ENCODE assay signal across 24 cellular contexts in genomic region chr7:1104514-1105179, GRCh38. TPM values are rescaled to one million over a fixed set of nuclear protein-coding genes. Genes with fewer than 3 reads are reported as not detected.
DNase-seq lines count a peak whose midpoint lies in the region; ATAC-seq and TF ChIP-seq lines count a peak whose summit lies in the region.
"Had no signal": no experiment of that assay in that cellular context is flagged by ENCODE, and none has a peak within 500 bp of the region (broad histone marks: within the 10 kb centered on the region; RNA-seq: fewer than 3 reads in every experiment).

No MANE protein-coding gene starts in this region.

- H4K20me1 ChIP-seq in neural progenitor cell (ENCODE audit: low read depth), result peaks cover 36% of the 10 kb centered on the region

- no peak overlapping the region for H3K4me3 ChIP-seq in right atrium auricular region
- no peak overlapping the region for H3K4me3 ChIP-seq in neural progenitor cell
- H3K4me3 ChIP-seq: A549, hepatocyte had no signal

- no peak overlapping the region for H3K4me2 ChIP-seq in neural progenitor cell
- H3K4me2 ChIP-seq: A549, hepatocyte had no signal

- DNase-seq in left ventricle myocardium superior, result peak; percentile 27
- no peak for DNase-seq in right atrium auricular region (ENCODE audit: low spot score)
- no peak for DNase-seq in neural progenitor cell (ENCODE audit: low spot score)
- DNase-seq in NCI-H1694 (lab: John Stamatoyannopoulos, UW), result no peak
- DNase-seq in nucleus accumbens (lab: John Stamatoyannopoulos, UW), result no peak
- no peak for DNase-seq in sciatic nerve (ENCODE audit: low spot score)
- DNase-seq: activated CD4-positive, CD25-positive, alpha-beta regulatory T cell treated with anti-CD3 and anti-CD28 coated beads, Interleukin-2, amount 50 U/mL, for 72 hours; activated naive CD4-positive, alpha-beta T cell treated with Interleukin-2 at 50 U/mL for 16 hours; activated T-cell treated with anti-CD3 and anti-CD28 coated beads, Interleukin-2, amount 50 U/mL, for 1 hour; amygdala; erythroblast; foreskin keratinocyte; immature natural killer cell; NCI-H2171 treated with DMSO at 0.1 percent for 48 hours; NCI-H69; stimulated activated CD4-positive, alpha-beta T cell treated with anti-CD3 and anti-CD28 coated beads, Interleukin-12 subunit alpha, Interleukin-12 subunit beta, amount 100 ng/mL, for 4 hours had no signal

- no peak for TF ChIP-seq CTCF in right atrium auricular region (IDR thresholded peaks at IDR 0.05)
- no peak for TF ChIP-seq CTCF in brain (conservative IDR thresholded peaks at IDR 0.05)
- no peak for TF ChIP-seq CTCF in neural progenitor cell (IDR thresholded peaks at IDR 0.05)

- H3K9ac ChIP-seq in neural progenitor cell, result no peak overlapping the region

- H3K4me3 Mint-ChIP-seq in brain, result no peak overlapping the region
- H3K4me3 Mint-ChIP-seq in neural progenitor cell, result no peak overlapping the region
- H3K4me3 Mint-ChIP-seq: immature natural killer cell, type B pancreatic cell had no signal

- H3K27ac ChIP-seq in right atrium auricular region (no peak overlapping the region), neural progenitor cell (no peak overlapping the region)
- H3K27ac ChIP-seq: A549, foreskin keratinocyte, hepatocyte, neutrophil had no signal

- H3K4me1 Mint-ChIP-seq in brain, result peaks cover 66% of the 10 kb centered on the region
- peaks cover 43% of the 10 kb centered on the region for H3K4me1 Mint-ChIP-seq in neural progenitor cell
- H3K4me1 Mint-ChIP-seq: immature natural killer cell had no signal

- intact Hi-C loops in left ventricle myocardium superior (cut with micrococcal nuclease), result no loop called here
- intact Hi-C loops in sciatic nerve (cut with DNase I), result no loop called here

- H3K9me3 Mint-ChIP-seq in brain (no peaks in the 10 kb centered on the region), neural progenitor cell (no peaks in the 10 kb centered on the region)
- H3K9me3 Mint-ChIP-seq: immature natural killer cell, type B pancreatic cell had no signal

- no peaks in the 10 kb centered on the region for H3F3A ChIP-seq in neural progenitor cell (ENCODE audit: low read depth)

- H3K27me3 ChIP-seq in right atrium auricular region, result no peaks in the 10 kb centered on the region
- no peaks in the 10 kb centered on the region for H3K27me3 ChIP-seq in neural progenitor cell
- H3K27me3 ChIP-seq: foreskin keratinocyte, hepatocyte had no signal

- H3K79me2 ChIP-seq in neural progenitor cell (ENCODE audit: low read depth), result peaks cover 49% of the 10 kb centered on the region
- H3K79me2 ChIP-seq: hepatocyte had no signal

- H3K27ac Mint-ChIP-seq in brain (peak overlapping the region in 3 of 5 experiments; percentile 24 to 84 (median 66)), neural progenitor cell (peak overlapping the region; percentile 89)
- H3K27ac Mint-ChIP-seq: type B pancreatic cell had no signal

- no peak overlapping the region for H2AFZ ChIP-seq in neural progenitor cell (replicated peaks)
- H2AFZ ChIP-seq: hepatocyte had no signal

- no peaks in the 10 kb centered on the region for H3K9me3 ChIP-seq in right atrium auricular region
- no peaks in the 10 kb centered on the region for H3K9me3 ChIP-seq in neural progenitor cell (ENCODE audit: low read depth)
- H3K9me3 ChIP-seq: A549, neutrophil had no signal

- H3K36me3 ChIP-seq in right atrium auricular region (no peaks in the 10 kb centered on the region), neural progenitor cell (no peaks in the 10 kb centered on the region)
- H3K36me3 ChIP-seq: neutrophil had no signal

- peak; percentile 17 for ATAC-seq in left ventricle myocardium superior
- ATAC-seq in GM19023 (IDR thresholded peaks at IDR 0.05; ENCODE audit: unreplicated experiment), result no peak
- no peak for ATAC-seq in sciatic nerve
- ATAC-seq: A549, foreskin keratinocyte, HCT116, Right ventricle myocardium inferior had no signal

- H3K4me1 ChIP-seq in right atrium auricular region, result no peaks in the 10 kb centered on the region
- peaks cover 4% of the 10 kb centered on the region for H3K4me1 ChIP-seq in neural progenitor cell
- H3K4me1 ChIP-seq: A549, foreskin keratinocyte had no signal

- no peaks in the 10 kb centered on the region for H3K27me3 Mint-ChIP-seq in brain
- H3K27me3 Mint-ChIP-seq in neural progenitor cell (ENCODE audit: insufficient read depth, low read depth), result peaks cover 8% of the 10 kb centered on the region
- H3K27me3 Mint-ChIP-seq: type B pancreatic cell had no signal

- H3K36me3 Mint-ChIP-seq in brain (no peaks in the 10 kb centered on the region), neural progenitor cell (peaks cover 1% of the 10 kb centered on the region)
- H3K36me3 Mint-ChIP-seq: immature natural killer cell, type B pancreatic cell had no signal

RNA-seq across cellular contexts. Expression of gene GPER1, which starts 16.7 kb away (rescaled TPM):
- 2.8 TPM for total RNA-seq in left ventricle myocardium superior
- total RNA-seq in right atrium auricular region, result 1 to 10 TPM; 4.6 to 6.9 TPM
- 10.9 TPM for polyA plus RNA-seq in brain (ENCODE audit: insufficient read depth, low read depth, low replicate concordance)
- total RNA-seq in neural progenitor cell (ENCODE audit: low replicate concordance), result 1.2 and 1.3 TPM in 2 replicates
- total RNA-seq in sciatic nerve, result 11.1 TPM

RNA-seq across cellular contexts. Expression of gene ZFAND2A, which starts 55.3 kb away (rescaled TPM):
- 5.9 TPM for total RNA-seq in left ventricle myocardium superior
- 10 to 100 TPM; 10.2 to 16.2 TPM for total RNA-seq in right atrium auricular region
- 25.2 TPM for polyA plus RNA-seq in brain (ENCODE audit: insufficient read depth, low read depth, low replicate concordance)
- 9.0 and 13.3 TPM in 2 replicates for total RNA-seq in neural progenitor cell (ENCODE audit: low replicate concordance)
- total RNA-seq in sciatic nerve, result 24.7 TPM
